In the genomic region with DNA sequence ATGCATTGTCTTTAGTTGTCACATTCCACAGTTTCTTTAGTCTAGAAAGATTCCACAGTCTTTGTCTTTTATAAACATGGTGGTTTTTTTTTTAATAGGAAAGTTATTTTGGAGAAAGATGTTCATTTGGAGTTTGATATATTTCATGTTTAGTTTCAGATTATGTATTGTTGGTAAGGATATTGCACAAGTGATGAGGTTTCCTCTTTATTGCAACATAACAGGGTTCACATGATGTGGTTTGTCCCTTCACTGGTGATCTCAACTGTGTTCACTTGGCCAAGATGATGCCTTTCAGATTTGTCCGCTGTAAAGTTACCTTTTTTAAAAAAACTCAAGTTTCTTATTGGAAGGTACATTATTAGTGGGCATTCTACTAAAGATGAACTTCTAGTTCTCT, we compare ENCODE assay signal across 1 cellular context.
TF ChIP-seq lines count a peak whose summit lies in the region.

No MANE protein-coding gene starts in this region.

TF ChIP-seq in HepG2, 621 proteins besides CTCF, POLR2A, EP300 and RAD21:
- peak; percentile 85 for TF ChIP-seq CEBPB (IDR thresholded peaks at IDR 0.05; ENCODE audit: borderline replicate concordance, low read depth, low read length)
- TF ChIP-seq, protein P1, sequence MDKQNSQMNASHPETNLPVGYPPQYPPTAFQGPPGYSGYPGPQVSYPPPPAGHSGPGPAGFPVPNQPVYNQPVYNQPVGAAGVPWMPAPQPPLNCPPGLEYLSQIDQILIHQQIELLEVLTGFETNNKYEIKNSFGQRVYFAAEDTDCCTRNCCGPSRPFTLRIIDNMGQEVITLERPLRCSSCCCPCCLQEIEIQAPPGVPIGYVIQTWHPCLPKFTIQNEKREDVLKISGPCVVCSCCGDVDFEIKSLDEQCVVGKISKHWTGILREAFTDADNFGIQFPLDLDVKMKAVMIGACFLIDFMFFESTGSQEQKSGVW (CRISPR knock-in tag; IDR thresholded peaks at IDR 0.05; ENCODE audit: borderline replicate concordance), result no peak
